In genomic region chr17:40556884-40557414, GRCh38 we compare ENCODE assay signal across 10 cellular contexts.
DNase-seq lines count a peak whose midpoint lies in the region; ATAC-seq lines count a peak whose summit lies in the region.
"Had no signal": no experiment of that assay in that cellular context is flagged by ENCODE, and none has a peak within 500 bp of the region (broad histone marks: within the 10 kb centered on the region; RNA-seq: fewer than 3 reads in every experiment).

No MANE protein-coding gene starts in this region.

- H3K4me1 ChIP-seq in stomach smooth muscle (ENCODE audit: control insufficient read depth, insufficient read depth, low read length), result peaks cover 70% of the 10 kb centered on the region

- DNase-seq in SHP77 (lab: John Stamatoyannopoulos, UW), result peak; percentile 33 to 40
- DNase-seq in SHP77 treated with DMSO at 0.1 percent for 48 hours (lab: John Stamatoyannopoulos, UW), result no peak
- DNase-seq in activated CD8-positive, alpha-beta memory T cell treated with anti-CD3 and anti-CD28 coated beads, Interleukin-2, amount 50 U/mL, for 4 hours, result peak; percentile 14
- DNase-seq in left kidney (ENCODE audit: low read depth, low spot score), result peak; percentile 72
- DNase-seq in HuH-7 (ENCODE audit: low spot score), result no peak
- no peak for DNase-seq in GF-D8 (lab: John Stamatoyannopoulos, UW)
- DNase-seq: ACHN, MG63 had no signal

- H3K27ac ChIP-seq in stomach smooth muscle (ENCODE audit: low read length), result peak overlapping the region; percentile 31

- H3K36me3 ChIP-seq in stomach smooth muscle (ENCODE audit: control insufficient read depth in 2 of 2, insufficient read depth in 2 of 2, low read length in 2 of 2), result no peaks in the 10 kb centered on the region
- H3K36me3 ChIP-seq: MG63 had no signal

- H3K9me3 ChIP-seq in stomach smooth muscle (ENCODE audit: control insufficient read depth in 2 of 2, low read length in 2 of 2), result no peaks in the 10 kb centered on the region
- H3K9me3 ChIP-seq: MG63 had no signal

- peak overlapping the region; percentile 29 for H3K9ac ChIP-seq in stomach smooth muscle (ENCODE audit: low read length in 2 of 2)

- H3K27me3 ChIP-seq in stomach smooth muscle (ENCODE audit: control insufficient read depth in 1 of 2, insufficient read depth in 2 of 2, low read length in 2 of 2), result no peaks in the 10 kb centered on the region
- H3K27me3 ChIP-seq: MG63 had no signal

- H3K4me3 ChIP-seq in stomach smooth muscle (ENCODE audit: low read length in 2 of 2), result peak overlapping the region in 1 of 2 donors; percentile 29
- H3K4me3 ChIP-seq: MG63 had no signal

- no peak for ATAC-seq in GM19324 (IDR thresholded peaks at IDR 0.05; ENCODE audit: low FRiP score, unreplicated experiment)

Comparison
In these comparisons a context has a peak if more than half of its experiments do, and no peak if none do; other contexts are left out.
1. DNase-seq: peak in SHP77 (2 of 2), activated CD8-positive, alpha-beta memory T cell treated with anti-CD3 and anti-CD28 coated beads, Interleukin-2, amount 50 U/mL, for 4 hours (single experiment) and left kidney (single experiment); none in SHP77 treated with DMSO at 0.1 percent for 48 hours (single experiment), HuH-7 (single experiment) and GF-D8 (single experiment).